8 cellular contexts compared by ENCODE assay signal in the genomic region with DNA sequence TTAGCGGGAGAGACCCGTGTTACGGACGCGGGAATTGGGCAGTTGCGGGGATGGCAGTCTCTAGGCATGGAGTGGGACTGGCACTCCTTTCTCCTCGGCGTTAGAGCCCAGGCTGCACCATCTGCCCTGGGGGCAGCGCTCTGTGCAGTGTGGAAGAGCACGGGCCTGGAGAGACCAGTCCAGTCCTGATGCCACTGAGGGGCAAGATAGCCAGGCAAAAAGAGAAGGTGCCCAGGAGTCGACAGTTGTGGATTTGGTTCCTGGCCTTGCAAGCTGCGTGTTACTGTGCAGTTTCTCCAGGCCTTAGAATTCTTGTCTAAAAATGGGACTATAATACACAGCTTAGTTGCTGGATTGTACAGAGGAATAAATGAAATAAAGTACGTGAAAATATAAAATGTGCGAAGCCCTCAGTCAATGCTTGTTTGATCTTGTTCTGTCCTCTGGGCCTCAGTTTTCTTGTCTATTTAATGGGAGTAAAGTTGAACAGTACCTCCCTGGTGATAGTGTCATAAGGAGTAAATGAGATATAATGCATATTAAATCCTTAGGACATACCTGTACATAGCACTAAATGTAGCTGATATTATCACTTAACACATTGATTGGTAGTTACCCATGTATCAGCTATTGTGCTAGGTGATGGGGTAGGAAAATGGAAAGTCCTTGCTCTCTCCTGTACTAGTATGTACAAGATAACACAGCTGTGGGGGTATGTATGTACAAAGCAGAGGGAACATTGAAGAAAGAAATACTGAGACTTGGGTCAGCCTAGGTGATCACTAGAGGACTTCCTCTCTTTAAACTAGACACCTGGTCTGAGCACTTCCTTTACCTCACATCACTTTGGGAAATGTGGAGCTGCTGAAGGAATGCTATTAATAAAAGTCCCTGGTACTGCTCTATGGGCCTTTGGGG. TPM values are rescaled to one million over a fixed set of nuclear protein-coding genes. Genes with fewer than 3 reads are reported as not detected.
A peak's percentile ranks its signal among the peaks of the same experiment; 100 is the strongest.
DNase-seq lines count a peak whose midpoint lies in the region; ATAC-seq and TF ChIP-seq lines count a peak whose summit lies in the region.

No MANE protein-coding gene starts in this region.

- H3K4me3 Mint-ChIP-seq in CD4-positive, alpha-beta T cell = peak overlapping the region; percentile 86

- TF ChIP-seq POLR2A in body of pancreas (IDR thresholded peaks at IDR 0.05) (no peak), thyroid gland (IDR thresholded peaks at IDR 0.05) (no peak)

- WGBS in body of pancreas, 2 donors = 19 to 48% methylated on average over 4 to 14 of the region's 14 CpGs
- 17% methylated on average over 14 of the region's 14 CpGs for WGBS in liver
- WGBS in thyroid gland, 2 donors = 17 to 40% methylated on average over 5 to 12 of the region's 14 CpGs

- H3K27ac ChIP-seq in CD4-positive, alpha-beta T cell (ENCODE audit: low read depth, low read length) = peak overlapping the region; percentile 35
- peak overlapping the region; percentile 40 to 86 (median 76) for H3K27ac ChIP-seq in body of pancreas
- peak overlapping the region; percentile 91 to 93 for H3K27ac ChIP-seq in liver (ENCODE audit: low read depth in 1 of 2, low read length in 2 of 2)
- H3K27ac ChIP-seq in thyroid gland = peak overlapping the region in 2 of 3 donors; percentile 85 to 88

- no peaks in the 10 kb centered on the region for H3K9me3 ChIP-seq in CD4-positive, alpha-beta T cell (ENCODE audit: control insufficient read depth, low read length)
- H3K9me3 ChIP-seq in body of pancreas (no peaks in the 10 kb centered on the region), liver (ENCODE audit: control insufficient read depth in 4 of 4, low read length in 3 of 4) (no peaks in the 10 kb centered on the region), thyroid gland (no peaks in the 10 kb centered on the region)

- H3K9ac ChIP-seq in liver (ENCODE audit: low read depth in 1 of 2, low read length in 2 of 2) = peak overlapping the region; percentile 63 to 84

- CTCF ChIA-PET in CD4-positive, alpha-beta T cell (lab: Charles Lee) = no interaction called here

- intact Hi-C loops in CD4-positive, alpha-beta T cell (cut with DNase I, micrococcal nuclease) = loop anchor here in 1 of 2 experiments (5.0 to 10.0 kb wide), 2 partner anchors 406 to 482 kb away; partner anchors contain the start of gene PPARA
- intact Hi-C loops in body of pancreas (cut with DNase I) = no loop called here
- intact Hi-C loops in thyroid gland (cut with DNase I) = no loop called here

- no peaks in the 10 kb centered on the region for H3K27me3 ChIP-seq in CD4-positive, alpha-beta T cell (ENCODE audit: control insufficient read depth, insufficient read depth, low read length)
- no peaks in the 10 kb centered on the region for H3K27me3 ChIP-seq in body of pancreas
- H3K27me3 ChIP-seq in liver (ENCODE audit: control insufficient read depth in 4 of 4, insufficient read depth in 4 of 4, low read length in 3 of 4) = no peaks in the 10 kb centered on the region
- no peaks in the 10 kb centered on the region for H3K27me3 ChIP-seq in thyroid gland

- peak; percentile 5 for ATAC-seq in CD4-positive, alpha-beta T cell (ENCODE audit: poor library complexity)
- ATAC-seq in body of pancreas = peak; percentile 38
- ATAC-seq in GM21360 (IDR thresholded peaks at IDR 0.05; ENCODE audit: unreplicated experiment) = no peak

- no peaks in the 10 kb centered on the region for H3K9me3 Mint-ChIP-seq in CD4-positive, alpha-beta T cell

- H3K36me3 ChIP-seq in body of pancreas (replicated peaks in 1 of 2; ENCODE audit: insufficient read depth in 1 of 2, low read depth in 2 of 2) = no peaks in the 10 kb centered on the region
- H3K36me3 ChIP-seq in liver (ENCODE audit: control insufficient read depth in 4 of 4, insufficient read depth in 3 of 4, low read depth in 1 of 4, low read length in 3 of 4) = no peaks in the 10 kb centered on the region
- H3K36me3 ChIP-seq in thyroid gland = no peaks in the 10 kb centered on the region

- DNase-seq in CD4-positive, alpha-beta T cell = no peak
- peak; percentile 29 for DNase-seq in HT1080 (ENCODE audit: low read depth)
- no peak for DNase-seq in body of pancreas
- DNase-seq in thyroid gland = peak in 1 of 2 donors; percentile 27
- DNase-seq in amygdala (lab: John Stamatoyannopoulos, UW) = no peak
- DNase-seq in NK-92 treated with Interleukin-12 subunit alpha and Interleukin-12 subunit beta, amount 100 ng/mL, for 24 hours (lab: John Stamatoyannopoulos, UW) = no peak

- POLR2A ChIA-PET in CD4-positive, alpha-beta T cell (lab: Charles Lee) = interaction anchor here (0.6 kb wide), 1 partner anchor 32 kb away, joined by 3 read pairs; no protein-coding TSS in a partner anchor

- H3K27me3 Mint-ChIP-seq in CD4-positive, alpha-beta T cell = no peaks in the 10 kb centered on the region

- TF ChIP-seq RAD21 in liver (IDR thresholded peaks at IDR 0.05) = no peak

- H3K4me1 ChIP-seq in body of pancreas (peaks cover 29% of the 10 kb centered on the region), liver (ENCODE audit: control insufficient read depth in 4 of 4, insufficient read depth in 4 of 4, low read length in 3 of 4) (peaks cover 4 to 34% (median 15%) of the 10 kb centered on the region in 4 donors), thyroid gland (peaks cover 24 to 25% of the 10 kb centered on the region in 2 donors)

- no peak for TF ChIP-seq CTCF in CD4-positive, alpha-beta T cell (IDR thresholded peaks at IDR 0.05)
- TF ChIP-seq CTCF in body of pancreas (IDR thresholded peaks at IDR 0.05) (no peak), liver (IDR thresholded peaks at IDR 0.05; ENCODE audit: low read depth, low read length, missing input control) (no peak), thyroid gland (IDR thresholded peaks at IDR 0.05) (no peak)

- H3K4me3 ChIP-seq in body of pancreas (peak overlapping the region; percentile 74 to 77), liver (ENCODE audit: low read depth in 1 of 3, low read length in 3 of 3) (peak overlapping the region; percentile 57 to 94 (median 72)), thyroid gland (replicated peaks in 1 of 3) (peak overlapping the region; percentile 41 to 64 (median 63))

- no peaks in the 10 kb centered on the region for H3K36me3 Mint-ChIP-seq in CD4-positive, alpha-beta T cell (ENCODE audit: low read depth)

- H3K4me1 Mint-ChIP-seq in CD4-positive, alpha-beta T cell (ENCODE audit: low read depth) = peaks cover 44% of the 10 kb centered on the region

- peak overlapping the region; percentile 91 for H3K27ac Mint-ChIP-seq in CD4-positive, alpha-beta T cell

TF ChIP-seq in liver, 16 proteins besides CTCF, POLR2A, EP300 and RAD21 (continues in another document):
- TF ChIP-seq GABPA (IDR thresholded peaks at IDR 0.05 in 1 of 2, conservative IDR thresholded peaks at IDR 0.05 in 1 of 2) = no peak
- TF ChIP-seq JUND (IDR thresholded peaks at IDR 0.05) = no peak
- TF ChIP-seq SP1 (IDR thresholded peaks at IDR 0.05) = no peak
- TF ChIP-seq RXRA (IDR thresholded peaks at IDR 0.05) = no peak
- no peak for TF ChIP-seq EGR1 (IDR thresholded peaks at IDR 0.05; ENCODE audit: low read depth in 2 of 2)
- no peak for TF ChIP-seq HNF4A (conservative IDR thresholded peaks at IDR 0.05)
- TF ChIP-seq, protein P1, sequence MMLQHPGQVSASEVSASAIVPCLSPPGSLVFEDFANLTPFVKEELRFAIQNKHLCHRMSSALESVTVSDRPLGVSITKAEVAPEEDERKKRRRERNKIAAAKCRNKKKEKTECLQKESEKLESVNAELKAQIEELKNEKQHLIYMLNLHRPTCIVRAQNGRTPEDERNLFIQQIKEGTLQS (IDR thresholded peaks at IDR 0.05) = no peak
- TF ChIP-seq HNF4G (IDR thresholded peaks at IDR 0.05) = no peak
- TF ChIP-seq TAF1 (conservative IDR thresholded peaks at IDR 0.05) = no peak
- TF ChIP-seq, protein P2, sequence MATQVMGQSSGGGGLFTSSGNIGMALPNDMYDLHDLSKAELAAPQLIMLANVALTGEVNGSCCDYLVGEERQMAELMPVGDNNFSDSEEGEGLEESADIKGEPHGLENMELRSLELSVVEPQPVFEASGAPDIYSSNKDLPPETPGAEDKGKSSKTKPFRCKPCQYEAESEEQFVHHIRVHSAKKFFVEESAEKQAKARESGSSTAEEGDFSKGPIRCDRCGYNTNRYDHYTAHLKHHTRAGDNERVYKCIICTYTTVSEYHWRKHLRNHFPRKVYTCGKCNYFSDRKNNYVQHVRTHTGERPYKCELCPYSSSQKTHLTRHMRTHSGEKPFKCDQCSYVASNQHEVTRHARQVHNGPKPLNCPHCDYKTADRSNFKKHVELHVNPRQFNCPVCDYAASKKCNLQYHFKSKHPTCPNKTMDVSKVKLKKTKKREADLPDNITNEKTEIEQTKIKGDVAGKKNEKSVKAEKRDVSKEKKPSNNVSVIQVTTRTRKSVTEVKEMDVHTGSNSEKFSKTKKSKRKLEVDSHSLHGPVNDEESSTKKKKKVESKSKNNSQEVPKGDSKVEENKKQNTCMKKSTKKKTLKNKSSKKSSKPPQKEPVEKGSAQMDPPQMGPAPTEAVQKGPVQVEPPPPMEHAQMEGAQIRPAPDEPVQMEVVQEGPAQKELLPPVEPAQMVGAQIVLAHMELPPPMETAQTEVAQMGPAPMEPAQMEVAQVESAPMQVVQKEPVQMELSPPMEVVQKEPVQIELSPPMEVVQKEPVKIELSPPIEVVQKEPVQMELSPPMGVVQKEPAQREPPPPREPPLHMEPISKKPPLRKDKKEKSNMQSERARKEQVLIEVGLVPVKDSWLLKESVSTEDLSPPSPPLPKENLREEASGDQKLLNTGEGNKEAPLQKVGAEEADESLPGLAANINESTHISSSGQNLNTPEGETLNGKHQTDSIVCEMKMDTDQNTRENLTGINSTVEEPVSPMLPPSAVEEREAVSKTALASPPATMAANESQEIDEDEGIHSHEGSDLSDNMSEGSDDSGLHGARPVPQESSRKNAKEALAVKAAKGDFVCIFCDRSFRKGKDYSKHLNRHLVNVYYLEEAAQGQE (IDR thresholded peaks at IDR 0.05) = no peak
- no peak for TF ChIP-seq FOXA1 (IDR thresholded peaks at IDR 0.05)
- no peak for TF ChIP-seq MAX (IDR thresholded peaks at IDR 0.05)
- no peak for TF ChIP-seq FOXA2 (IDR thresholded peaks at IDR 0.05)

RNA-seq across cellular contexts. Expression of gene ATXN10, which starts 1.2 kb away (rescaled TPM):
- 10 to 100 TPM; 43.8 to 48.0 TPM for total RNA-seq in CD4-positive, alpha-beta T cell
- total RNA-seq in HT1080 (2014; rRNA removed; shearing (Covaris generic)) = 31.0 and 44.1 TPM in 2 replicates
- polyA plus RNA-seq in HT1080 (2015; cell fraction: cytosol; rRNA removed) = 167 and 192 TPM in 2 replicates
- polyA plus RNA-seq in HT1080 (2015; cell fraction: nucleus; rRNA removed) = 154 and 160 TPM in 2 replicates
- 10 to 100 TPM; 61.6 to 69.8 TPM for total RNA-seq in body of pancreas
- total RNA-seq in liver = 100 to 1,000 TPM in 1 of 2 donors, 10 to 100 TPM in 1; 66.6 to 100 TPM
- polyA plus RNA-seq in liver = 10 to 100 TPM; 34.9 to 72.9 TPM
- 100 to 1,000 TPM; 110 to 145 (median 134) TPM for total RNA-seq in thyroid gland

Comparison
In these comparisons a context has a peak if more than half of its experiments do, and no peak if none do; other contexts are left out.
1. H3K27ac ChIP-seq: peak in every context shown above with its lines; median percentile 92 in liver; 86 in thyroid gland; 76 in body of pancreas; 35 in CD4-positive, alpha-beta T cell.